Comparison of ENCODE assay signal across 1 cellular context in genomic region chr1:64948216-64948615, GRCh38.
TF ChIP-seq lines count a peak whose summit lies in the region.

No MANE protein-coding gene starts in this region.

TF ChIP-seq in A549, 52 proteins besides CTCF, POLR2A, EP300 and RAD21 (continued from another document):
- no peak for TF ChIP-seq USF2 (IDR thresholded peaks at IDR 0.05)
- TF ChIP-seq ZC3H11A (IDR thresholded peaks at IDR 0.05): no peak
